In the genomic region with DNA sequence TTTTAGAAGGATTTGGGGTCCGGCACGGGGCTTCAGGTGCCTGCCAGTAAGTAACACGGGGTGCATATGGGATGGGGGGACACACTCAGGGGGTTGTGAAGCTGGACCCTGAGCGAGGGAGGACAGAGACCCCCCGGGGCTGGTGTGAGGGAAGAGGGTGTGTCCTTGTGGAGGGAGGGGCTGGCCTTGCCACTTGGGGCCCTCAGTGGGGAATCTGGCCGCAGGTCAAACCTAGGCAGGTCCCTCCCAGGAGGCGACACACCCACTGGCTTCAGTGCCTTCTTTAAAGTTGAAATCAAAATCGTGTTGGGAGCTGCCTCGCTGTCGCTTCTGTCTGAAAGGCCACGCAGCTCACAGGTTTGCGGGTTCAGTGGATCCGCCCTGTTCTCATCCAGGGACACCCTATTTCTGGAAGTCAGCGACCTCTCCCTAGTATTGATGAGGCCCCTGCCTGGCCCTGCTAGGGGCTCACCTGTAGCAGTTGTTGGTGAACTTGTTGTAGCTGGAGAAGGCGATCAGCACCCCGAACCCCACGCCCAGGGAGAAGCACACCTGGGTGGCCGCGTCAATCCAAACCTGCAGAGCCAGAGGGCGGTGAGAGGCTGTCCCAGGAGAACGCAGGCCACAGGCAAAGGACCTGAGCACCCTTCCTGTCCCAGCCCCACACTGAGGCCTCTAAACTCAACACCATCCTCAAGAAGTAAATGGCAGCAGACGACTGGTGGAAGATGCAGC, we compare ENCODE assay signal across 23 cellular contexts. TPM values are rescaled to one million over a fixed set of nuclear protein-coding genes. Genes with fewer than 3 reads are reported as not detected.
"Had no signal": no experiment of that assay in that cellular context is flagged by ENCODE, and none has a peak within 500 bp of the region (broad histone marks: within the 10 kb centered on the region; RNA-seq: fewer than 3 reads in every experiment).

No MANE protein-coding gene starts in this region.

- DNase-seq: activated CD4-positive, alpha-beta T cell treated with anti-CD3 and anti-CD28 coated beads for 36 hours; activated CD4-positive, alpha-beta T cell treated with anti-CD3 and anti-CD28 coated beads, Interleukin-2, amount 50 U/mL, for 48 hours; activated naive CD8-positive, alpha-beta T cell treated with anti-CD3 and anti-CD28 coated beads for 36 hours; amniotic stem cell; erythroblast; foreskin melanocyte; glutamatergic neuron; hypothalamus; islet precursor cell; mesenchymal stem cell; naive thymus-derived CD4-positive, alpha-beta T cell; stimulated activated CD4-positive, alpha-beta T cell treated with anti-CD3 and anti-CD28 coated beads, Interleukin-2, amount 100 ng/mL, for 48 hours; stomach; SW 1271; T-helper 2 cell had no signal

- ATAC-seq: activated CD4-positive, alpha-beta T cell treated with anti-CD3 and anti-CD28 coated beads for 36 hours; left lobe of liver; naive thymus-derived CD4-positive, alpha-beta T cell had no signal

- H3K36me3 ChIP-seq: neutrophil, stomach had no signal

- H3K9me3 ChIP-seq: neutrophil, stomach had no signal

- H3K4me1 ChIP-seq: stomach had no signal

- H3K27ac ChIP-seq: neutrophil, parathyroid adenoma, stomach had no signal

- H3K4me3 ChIP-seq: stomach had no signal

- FAIRE-seq: colon, endometrium had no signal

RNA-seq across cellular contexts. Expression of gene SLC6A3, which starts 29.4 kb away (rescaled TPM):
- total RNA-seq: activated CD4-positive, alpha-beta T cell treated with anti-CD3 and anti-CD28 coated beads for 36 hours; activated naive CD8-positive, alpha-beta T cell treated with anti-CD3 and anti-CD28 coated beads for 36 hours; left lobe of liver; renal cortical epithelial cell; skeletal muscle tissue; stomach; temporal lobe had no signal
- polyA plus RNA-seq: naive thymus-derived CD4-positive, alpha-beta T cell had no signal
